9 cellular contexts compared by ENCODE assay signal in genomic region chr3:89139901-89140300, GRCh38. TPM values are rescaled to one million over a fixed set of nuclear protein-coding genes. Genes with fewer than 3 reads are reported as not detected.
"Had no signal": no experiment of that assay in that cellular context is flagged by ENCODE, and none has a peak within 500 bp of the region (broad histone marks: within the 10 kb centered on the region; RNA-seq: fewer than 3 reads in every experiment).

No MANE protein-coding gene starts in this region.

- H2AFZ ChIP-seq: GM23248 had no signal

- FAIRE-seq: HTR-8/SVneo had no signal

- H3K9me3 ChIP-seq: HAP-1 had no signal

- H3K4me1 ChIP-seq: HAP-1 had no signal

- DNase-seq: GM23248, GOT3, H7, KBM-7 had no signal

- H3K4me3 ChIP-seq: GM23248, HAP-1 had no signal

- H3K4me2 ChIP-seq: KMS-11 had no signal

- H3K9ac ChIP-seq: GM23248, KMS-11 had no signal

- H3K36me3 ChIP-seq: HAP-1 had no signal

- H3K27ac ChIP-seq: GM23248, KMS-11 had no signal

RNA-seq across cellular contexts. Expression of gene EPHA3, which starts 32.5 kb away (rescaled TPM):
- total RNA-seq: HT-29 had no signal
- polyA plus RNA-seq: IgD-negative memory B cell had no signal
